8 cellular contexts compared by ENCODE assay signal in genomic region chr11:82995754-82996398, GRCh38.
DNase-seq lines count a peak whose midpoint lies in the region; ATAC-seq and TF ChIP-seq lines count a peak whose summit lies in the region.

No MANE protein-coding gene starts in this region.

- CTCF ChIA-PET in CD8-positive, alpha-beta T cell (lab: Charles Lee), result interaction anchor here (0.9 kb wide), 1 partner anchor 69 kb away, joined by 3 read pairs; no protein-coding TSS in a partner anchor
- CTCF ChIA-PET in T-cell (lab: Charles Lee), result interaction anchor here in 1 of 2 donors (1.2 kb wide), 1 partner anchor 69 kb away, joined by 4 read pairs; no protein-coding TSS in a partner anchor

- no peak overlapping the region for H3K27ac ChIP-seq in CD8-positive, alpha-beta T cell (ENCODE audit: low read depth, low read length)

- no peak overlapping the region for H3K4me3 ChIP-seq in CD8-positive, alpha-beta T cell (ENCODE audit: low read depth, low read length)

- H3K27ac Mint-ChIP-seq in CD8-positive, alpha-beta T cell, result peak overlapping the region; percentile 8
- peak overlapping the region; percentile 11 to 54 for H3K27ac Mint-ChIP-seq in T-cell

- no peak for ATAC-seq in CD8-positive, alpha-beta T cell
- ATAC-seq in GM21390 (IDR thresholded peaks at IDR 0.05; ENCODE audit: unreplicated experiment) (peak; percentile 40), T-cell (replicated peaks in 1 of 4) (peak in 1 of 4 experiments; percentile 34), left ventricle myocardium superior (peak; percentile 28)

- H3K4me1 Mint-ChIP-seq in CD8-positive, alpha-beta T cell (ENCODE audit: low read depth), result peaks cover 33% of the 10 kb centered on the region
- peaks cover 28 to 37% (median 29%) of the 10 kb centered on the region in 3 donors for H3K4me1 Mint-ChIP-seq in T-cell

- intact Hi-C loops in CD8-positive, alpha-beta T cell (cut with DNase I, micrococcal nuclease), result loop anchor here in 1 of 2 experiments (10.0 kb wide), 1 partner anchor 271 kb away; no protein-coding TSS in a partner anchor
- intact Hi-C loops in left ventricle myocardium superior (cut with micrococcal nuclease), result no loop called here

- TF ChIP-seq CTCF in CD8-positive, alpha-beta T cell (IDR thresholded peaks at IDR 0.05), result no peak

- no peaks in the 10 kb centered on the region for H3K9me3 Mint-ChIP-seq in CD8-positive, alpha-beta T cell
- H3K9me3 Mint-ChIP-seq in T-cell, result no peaks in the 10 kb centered on the region

- no peaks in the 10 kb centered on the region for H3K27me3 Mint-ChIP-seq in CD8-positive, alpha-beta T cell (ENCODE audit: low read depth)
- no peaks in the 10 kb centered on the region for H3K27me3 Mint-ChIP-seq in T-cell

- no peak for DNase-seq in CD8-positive, alpha-beta T cell
- DNase-seq in T-cell (no peak), left ventricle myocardium superior (peak; percentile 40), NCI-H774 (lab: John Stamatoyannopoulos, UW) (no peak), DMS114 treated with DMSO at 0.1 percent for 48 hours (lab: John Stamatoyannopoulos, UW; ENCODE audit: unreplicated experiment) (no peak), RKO (ENCODE audit: low spot score) (no peak), OCI-M2 (lab: John Stamatoyannopoulos, UW; ENCODE audit: unreplicated experiment) (no peak)

- H3K9me3 ChIP-seq in CD8-positive, alpha-beta T cell (ENCODE audit: low read length), result no peaks in the 10 kb centered on the region

- no peak overlapping the region for H3K4me3 Mint-ChIP-seq in CD8-positive, alpha-beta T cell
- H3K4me3 Mint-ChIP-seq in T-cell, result no peak overlapping the region

- no peaks in the 10 kb centered on the region for H3K36me3 ChIP-seq in CD8-positive, alpha-beta T cell (ENCODE audit: insufficient read depth, low read length)

- H3K4me1 ChIP-seq in CD8-positive, alpha-beta T cell (ENCODE audit: insufficient read depth, low read length), result peaks cover 18% of the 10 kb centered on the region

- POLR2A ChIA-PET in CD8-positive, alpha-beta T cell (lab: Charles Lee), result interaction anchor here (1.0 to 1.4 kb wide), 3 partner anchors 24 to 193 kb away, joined by 3 to 5 read pairs (median 5); partner anchors contain the start of gene PCF11
- POLR2A ChIA-PET in T-cell (lab: Charles Lee), result no interaction called here

- H3K27me3 ChIP-seq in CD8-positive, alpha-beta T cell (ENCODE audit: insufficient read depth, low read length), result no peaks in the 10 kb centered on the region

- peaks cover 49% of the 10 kb centered on the region for H3K36me3 Mint-ChIP-seq in CD8-positive, alpha-beta T cell
- H3K36me3 Mint-ChIP-seq in T-cell, result peaks cover 33% of the 10 kb centered on the region
